8 cellular contexts compared by ENCODE assay signal in genomic region chr6:14732845-14733757, GRCh38.
DNase-seq lines count a peak whose midpoint lies in the region; ATAC-seq and TF ChIP-seq lines count a peak whose summit lies in the region.

No MANE protein-coding gene starts in this region.

- TF ChIP-seq CTCF in omental fat pad (IDR thresholded peaks at IDR 0.05): no peak

- peak; percentile 65 for DNase-seq in EL
- peak in 41 of 61 donors; percentile 4 to 87 (median 33) for DNase-seq in caudate nucleus (lab: John Stamatoyannopoulos, UW)
- DNase-seq in stimulated activated CD4-positive, alpha-beta T cell treated with anti-CD3 and anti-CD28 coated beads, Interleukin-12 subunit alpha, Interleukin-12 subunit beta, amount 100 ng/mL, for 48 hours (ENCODE audit: low read depth in 2 of 3, low spot score in 1 of 3): peak in 2 of 3 donors; percentile 61 to 62
- no peak for DNase-seq in NCI-H2107 treated with DMSO at 0.1 percent for 48 hours (lab: John Stamatoyannopoulos, UW; ENCODE audit: unreplicated experiment)
- no peak for DNase-seq in omental fat pad (ENCODE audit: low spot score)
- DNase-seq in substantia nigra (lab: John Stamatoyannopoulos, UW): no peak
- no peak for DNase-seq in DMS 273 (lab: John Stamatoyannopoulos, UW; ENCODE audit: unreplicated experiment)

- peaks cover 7% of the 10 kb centered on the region for H3K36me3 Mint-ChIP-seq in T-helper 1 cell treated with Interleukin-12 subunit alpha and Interleukin-12 subunit beta and Interleukin-4 antibody, amounts not matched to agents 30 μg/mL and 1 μg/mL, for 36 hours (ENCODE audit: low read depth)

- H3K9me3 Mint-ChIP-seq in T-helper 1 cell treated with Interleukin-12 subunit alpha and Interleukin-12 subunit beta and Interleukin-4 antibody, amounts not matched to agents 30 μg/mL and 1 μg/mL, for 36 hours: peaks cover 14% of the 10 kb centered on the region

- no peak for ATAC-seq in omental fat pad (ENCODE audit: low FRiP score)

- H3K27ac ChIP-seq in caudate nucleus (ENCODE audit: low read depth, low read length) (no peak overlapping the region), substantia nigra (ENCODE audit: low read depth, low read length, poor library complexity, severe bottlenecking) (no peak overlapping the region)

- peaks cover 3% of the 10 kb centered on the region for H3K27me3 Mint-ChIP-seq in T-helper 1 cell treated with Interleukin-12 subunit alpha and Interleukin-12 subunit beta and Interleukin-4 antibody, amounts not matched to agents 30 μg/mL and 1 μg/mL, for 36 hours (ENCODE audit: low read depth)

- H3K4me3 Mint-ChIP-seq in T-helper 1 cell treated with Interleukin-12 subunit alpha and Interleukin-12 subunit beta and Interleukin-4 antibody, amounts not matched to agents 30 μg/mL and 1 μg/mL, for 36 hours: peak overlapping the region; percentile 6

- H3K27ac Mint-ChIP-seq in T-helper 1 cell treated with Interleukin-12 subunit alpha and Interleukin-12 subunit beta and Interleukin-4 antibody, amounts not matched to agents 30 μg/mL and 1 μg/mL, for 36 hours: peak overlapping the region; percentile 43

- H3K4me1 Mint-ChIP-seq in T-helper 1 cell treated with Interleukin-12 subunit alpha and Interleukin-12 subunit beta and Interleukin-4 antibody, amounts not matched to agents 30 μg/mL and 1 μg/mL, for 36 hours (ENCODE audit: low read depth): peaks cover 56% of the 10 kb centered on the region

Comparison
In these comparisons a context has a peak if more than half of its experiments do, and no peak if none do; other contexts are left out.
1. DNase-seq: peak in EL (single experiment), caudate nucleus (41 of 61) and stimulated activated CD4-positive, alpha-beta T cell treated with anti-CD3 and anti-CD28 coated beads, Interleukin-12 subunit alpha, Interleukin-12 subunit beta, amount 100 ng/mL, for 48 hours (2 of 3); none in NCI-H2107 treated with DMSO at 0.1 percent for 48 hours (single experiment), omental fat pad (single experiment), substantia nigra (0 of 49) and DMS 273 (single experiment).